Comparison of ENCODE assay signal across 8 cellular contexts in genomic region chr6:54717849-54718455, GRCh38.
DNase-seq lines count a peak whose midpoint lies in the region; ATAC-seq, FAIRE-seq and TF ChIP-seq lines count a peak whose summit lies in the region.

No MANE protein-coding gene starts in this region.

- no peak overlapping the region for H3K27ac Mint-ChIP-seq in WTC11

- H4K5ac ChIP-seq in H1 (ENCODE audit: insufficient read length, low read depth, low read length): no peak overlapping the region

- no peak overlapping the region for H3K23ac ChIP-seq in H1 (ENCODE audit: insufficient read length)

- peak; percentile 62 to 70 for TF ChIP-seq RAD21 in H1 (IDR thresholded peaks at IDR 0.05 in 1 of 2, conservative IDR thresholded peaks at IDR 0.05 in 1 of 2; ENCODE audit: low read depth in 2 of 2, low read length in 2 of 2)

- POLR2A ChIA-PET in WTC11 (lab: Charles Lee) (no interaction called here), H1 (lab: Charles Lee; ENCODE audit: partially characterized antibody) (no interaction called here)

- no peak overlapping the region for H4K8ac ChIP-seq in H1 (ENCODE audit: extremely low read depth, insufficient read depth, low read length)

- ATAC-seq in GM18517 (IDR thresholded peaks at IDR 0.05; ENCODE audit: unreplicated experiment) (peak; percentile 88), HG02981 (IDR thresholded peaks at IDR 0.05; ENCODE audit: unreplicated experiment) (peak; percentile 87), WTC11 (peak; percentile 81), thoracic aorta (ENCODE audit: insufficient number of reproducible peaks, low FRiP score, low read depth) (peak; percentile 20)

- 70% methylated on average over 5 of the region's 5 CpGs; no CpG with 5 or more reads in 1 of the 2 experiments for WGBS in H1 (ENCODE audit: extremely low coverage in 1 of 2, insufficient coverage in 1 of 2, insufficient read length in 1 of 2, insufficient replicate concordance in 2 of 2, low coverage in 1 of 2, low lambda C conversion rate in 2 of 2, missing lambda C conversion rate in 1 of 2), 2 experiments

- no peak overlapping the region for H2BK12ac ChIP-seq in H1 (ENCODE audit: low read depth, low read length)

- no peak overlapping the region for H3K4ac ChIP-seq in H1 (replicated peaks; ENCODE audit: insufficient read length, low read depth, low read length)

- H3K4me3 ChIP-seq in BE2C (ENCODE audit: low read depth, low read length) (no peak overlapping the region), H1 (ENCODE audit: extremely low read depth in 1 of 4, insufficient read depth in 2 of 4, low read depth in 3 of 4, low read length in 4 of 4) (no peak overlapping the region), thoracic aorta (no peak overlapping the region)

- no peaks in the 10 kb centered on the region for H3K27me3 Mint-ChIP-seq in WTC11 (ENCODE audit: low read depth)

- H3K4me3 Mint-ChIP-seq in WTC11: no peak overlapping the region

- no peaks in the 10 kb centered on the region for H3K79me2 ChIP-seq in H1 (ENCODE audit: control insufficient read depth in 1 of 2, insufficient read depth in 2 of 2, low read length in 2 of 2)

- no peaks in the 10 kb centered on the region for H3K36me3 Mint-ChIP-seq in WTC11

- H2BK20ac ChIP-seq in H1 (ENCODE audit: low read length): no peak overlapping the region

- no peaks in the 10 kb centered on the region for H3K4me1 ChIP-seq in BE2C
- H3K4me1 ChIP-seq in H1 (replicated peaks in 1 of 4; ENCODE audit: control insufficient read depth in 3 of 4, insufficient read depth in 4 of 4, low read length in 3 of 4): no peaks in the 10 kb centered on the region
- H3K4me1 ChIP-seq in thoracic aorta (ENCODE audit: control insufficient read depth in 1 of 2, low read depth in 2 of 2): no peaks in the 10 kb centered on the region

- peaks cover 7% of the 10 kb centered on the region; the same call in 1 of the 2 replicates for H3K9me3 Mint-ChIP-seq in WTC11

- no peak overlapping the region for H3K27ac ChIP-seq in H1 (ENCODE audit: low read depth, low read length)
- no peak overlapping the region for H3K27ac ChIP-seq in thoracic aorta

- H3K18ac ChIP-seq in H1 (ENCODE audit: extremely low read depth, low read length): no peak overlapping the region

- no peak overlapping the region for H2AFZ ChIP-seq in H1 (ENCODE audit: low read length)

- no peak overlapping the region for H4K91ac ChIP-seq in H1 (replicated peaks; ENCODE audit: insufficient read length, low read length)

- H3K23me2 ChIP-seq in H1 (ENCODE audit: low read depth, low read length): no peaks in the 10 kb centered on the region

- H3K4me1 Mint-ChIP-seq in WTC11: peaks cover 9% of the 10 kb centered on the region

- H2BK15ac ChIP-seq in H1 (ENCODE audit: low read length): no peak overlapping the region

- no peaks in the 10 kb centered on the region for H3K9me3 ChIP-seq in BE2C
- no peaks in the 10 kb centered on the region for H3K9me3 ChIP-seq in H1 (ENCODE audit: insufficient read depth in 2 of 2, low read depth in 1 of 2, low read length in 1 of 2)
- H3K9me3 ChIP-seq in thoracic aorta: no peaks in the 10 kb centered on the region

- H3K14ac ChIP-seq in H1 (ENCODE audit: insufficient read length): no peak overlapping the region

- H4K20me1 ChIP-seq in H1 (replicated peaks in 1 of 2; ENCODE audit: control insufficient read depth in 1 of 2, insufficient read depth in 2 of 2, low read length in 2 of 2): no peaks in the 10 kb centered on the region

- peak; percentile 58 for DNase-seq in BE2C
- peak; percentile 72 for DNase-seq in NCI-H2029 treated with DMSO at 0.1 percent for 48 hours (lab: John Stamatoyannopoulos, UW)
- DNase-seq in WTC11 (ENCODE audit: low spot score): peak; percentile 79
- DNase-seq in H1 (ENCODE audit: low read depth in 1 of 2, low spot score in 2 of 2): peak in 1 of 2 experiments; percentile 79
- peak; percentile 85 for DNase-seq in mucosa of gallbladder (ENCODE audit: low spot score)
- DNase-seq in thoracic aorta (ENCODE audit: low spot score): no peak

- TF ChIP-seq CTCF in BE2C (IDR thresholded peaks at IDR 0.05; ENCODE audit: low read depth, low read length) (peak; percentile 87), WTC11 (IDR thresholded peaks at IDR 0.05) (peak; percentile 88), H1 (IDR thresholded peaks at IDR 0.05; ENCODE audit: control extremely low read depth in 1 of 3, insufficient read depth in 1 of 3, low read depth in 1 of 3, low read length in 3 of 3) (peak in 2 of 3 experiments; percentile 54 to 73; a peak in 3 of 4 replicates), thoracic aorta (IDR thresholded peaks at IDR 0.05) (peak; percentile 51)

- no peak for TF ChIP-seq EP300 in H1 (IDR thresholded peaks at IDR 0.05; ENCODE audit: borderline replicate concordance in 1 of 2, low read depth in 2 of 2, low read length in 2 of 2)

- peak; percentile 65 for FAIRE-seq in H1 (lab: Jason Lieb, UNC)

- CTCF ChIA-PET in WTC11 (lab: Charles Lee): interaction anchor here (0.7 to 3.1 kb wide), 22 partner anchors 11 to 520 kb away, joined by 3 to 35 read pairs (median 4); no protein-coding TSS in a partner anchor
- CTCF ChIA-PET in H1 (lab: Charles Lee; ENCODE audit: partially characterized antibody): interaction anchor here (0.6 to 5.0 kb wide), 54 partner anchors 10 to 1238 kb away, joined by 3 to 54 read pairs (median 4); no protein-coding TSS in a partner anchor

- no peak overlapping the region for H3K4me2 ChIP-seq in H1 (ENCODE audit: insufficient read depth in 1 of 2, low read depth in 2 of 2, low read length in 2 of 2)

- H3K36me3 ChIP-seq in BE2C: no peaks in the 10 kb centered on the region
- H3K36me3 ChIP-seq in H1 (ENCODE audit: control insufficient read depth in 2 of 4, insufficient read depth in 4 of 4, low read length in 3 of 4): no peaks in the 10 kb centered on the region
- no peaks in the 10 kb centered on the region for H3K36me3 ChIP-seq in thoracic aorta

- H3K27me3 ChIP-seq in BE2C (no peaks in the 10 kb centered on the region), H1 (replicated peaks in 1 of 4; ENCODE audit: control insufficient read depth in 3 of 4, extremely low read depth in 1 of 4, insufficient read depth in 3 of 4, low read length in 3 of 4) (no peaks in the 10 kb centered on the region), thoracic aorta (replicated peaks; ENCODE audit: insufficient read depth) (no peaks in the 10 kb centered on the region)

- H2BK120ac ChIP-seq in H1 (replicated peaks; ENCODE audit: low read depth, low read length): no peak overlapping the region

- no peak overlapping the region for H2BK5ac ChIP-seq in H1 (ENCODE audit: low read depth, low read length)

- H3K56ac ChIP-seq in H1 (replicated peaks; ENCODE audit: insufficient read length, low read depth, low read length): no peak overlapping the region

- H2AK5ac ChIP-seq in H1 (ENCODE audit: low read depth, low read length): no peak overlapping the region

- no peak overlapping the region for H3K9ac ChIP-seq in H1 (replicated peaks in 1 of 4; ENCODE audit: extremely low read depth in 1 of 4, low read depth in 3 of 4, low read length in 3 of 4)

- no peak for TF ChIP-seq POLR2A in H1 (IDR thresholded peaks at IDR 0.05; ENCODE audit: control extremely low read depth in 1 of 2, low read depth in 2 of 2, low read length in 2 of 2)

- no peaks in the 10 kb centered on the region for H3K79me1 ChIP-seq in H1 (ENCODE audit: low read depth, low read length)

TF ChIP-seq in WTC11, 78 proteins besides CTCF, POLR2A, EP300 and RAD21 (continues in another document):
- TF ChIP-seq, protein P1, sequence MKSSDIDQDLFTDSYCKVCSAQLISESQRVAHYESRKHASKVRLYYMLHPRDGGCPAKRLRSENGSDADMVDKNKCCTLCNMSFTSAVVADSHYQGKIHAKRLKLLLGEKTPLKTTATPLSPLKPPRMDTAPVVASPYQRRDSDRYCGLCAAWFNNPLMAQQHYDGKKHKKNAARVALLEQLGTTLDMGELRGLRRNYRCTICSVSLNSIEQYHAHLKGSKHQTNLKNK (CRISPR knock-in tag; IDR thresholded peaks at IDR 0.05): no peak
- no peak for TF ChIP-seq TEAD4 (CRISPR knock-in tag; IDR thresholded peaks at IDR 0.05)
- TF ChIP-seq, protein P2, sequence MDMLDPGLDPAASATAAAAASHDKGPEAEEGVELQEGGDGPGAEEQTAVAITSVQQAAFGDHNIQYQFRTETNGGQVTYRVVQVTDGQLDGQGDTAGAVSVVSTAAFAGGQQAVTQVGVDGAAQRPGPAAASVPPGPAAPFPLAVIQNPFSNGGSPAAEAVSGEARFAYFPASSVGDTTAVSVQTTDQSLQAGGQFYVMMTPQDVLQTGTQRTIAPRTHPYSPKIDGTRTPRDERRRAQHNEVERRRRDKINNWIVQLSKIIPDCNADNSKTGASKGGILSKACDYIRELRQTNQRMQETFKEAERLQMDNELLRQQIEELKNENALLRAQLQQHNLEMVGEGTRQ (CRISPR knock-in tag; IDR thresholded peaks at IDR 0.05): no peak
- no peak for TF ChIP-seq FOXP1 (CRISPR knock-in tag; IDR thresholded peaks at IDR 0.05; ENCODE audit: borderline replicate concordance)
- no peak for TF ChIP-seq KAT7 (CRISPR knock-in tag; IDR thresholded peaks at IDR 0.05; ENCODE audit: borderline replicate concordance)

TF ChIP-seq in H1, 55 proteins besides CTCF, POLR2A, EP300 and RAD21:
- TF ChIP-seq EZH2 (IDR thresholded peaks at IDR 0.05; ENCODE audit: low read depth, low read length, severe bottlenecking) (no peak), ASH2L (IDR thresholded peaks at IDR 0.05; ENCODE audit: low read length) (no peak), BACH1 (IDR thresholded peaks at IDR 0.05; ENCODE audit: low read length) (no peak), TEAD4 (IDR thresholded peaks at IDR 0.05; ENCODE audit: low read depth, low read length) (peak; percentile 88), SP1 (IDR thresholded peaks at IDR 0.05; ENCODE audit: low read depth, low read length) (no peak)

Comparison
In these comparisons a context has a peak if more than half of its experiments do, and no peak if none do; other contexts are left out.
1. ATAC-seq: peak in every context shown above with its lines; median percentile 88 in GM18517; 87 in HG02981; 81 in WTC11; 20 in thoracic aorta.